Comparison of ENCODE assay signal across 8 cellular contexts in the genomic region with DNA sequence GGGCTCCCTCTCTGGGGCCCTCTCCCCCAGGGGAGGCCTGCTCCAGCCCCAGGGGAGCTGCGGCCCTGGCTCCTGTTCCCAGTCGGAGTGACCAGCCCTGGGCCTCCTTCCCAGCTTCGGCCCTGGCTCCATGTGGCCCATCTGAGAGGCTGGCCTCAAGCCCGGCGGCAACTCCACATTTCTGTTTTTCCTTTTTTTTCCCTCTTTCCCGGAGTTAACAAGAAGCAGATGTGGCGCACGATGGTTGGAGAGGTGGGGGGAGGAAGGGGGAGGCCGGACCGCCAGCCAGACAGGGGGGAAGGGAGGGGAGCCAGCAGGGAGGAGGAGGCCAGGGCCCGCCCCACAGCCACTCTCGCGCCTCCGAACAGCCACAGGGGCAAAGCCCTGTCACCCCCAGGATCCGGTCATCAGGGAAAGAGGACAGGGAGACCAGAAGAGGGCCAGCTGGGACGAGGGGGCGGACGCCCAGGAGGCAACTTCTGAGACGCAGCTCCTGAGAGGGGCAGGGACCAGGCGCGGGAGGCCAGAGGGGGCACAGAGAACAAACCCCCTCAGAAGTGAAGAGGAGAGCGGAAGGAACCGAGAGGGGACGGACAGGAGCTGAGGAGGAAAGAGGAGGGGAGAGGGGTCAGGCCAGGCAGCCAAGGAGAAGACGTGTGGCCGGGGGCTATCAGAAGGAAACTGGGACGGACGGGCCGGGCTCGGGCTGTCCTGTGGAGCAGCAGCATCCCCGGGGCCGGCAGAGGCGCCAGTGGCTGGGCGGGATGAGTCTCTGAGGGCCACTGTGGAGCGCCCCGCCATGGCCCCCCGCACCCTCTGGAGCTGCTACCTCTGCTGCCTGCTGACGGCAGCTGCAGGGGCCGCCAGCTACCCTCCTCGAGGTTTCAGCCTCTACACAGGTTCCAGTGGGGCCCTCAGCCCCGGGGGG. TPM values are rescaled to one million over a fixed set of nuclear protein-coding genes. Genes with fewer than 3 reads are reported as not detected.
DNase-seq lines count a peak whose midpoint lies in the region; ATAC-seq and TF ChIP-seq lines count a peak whose summit lies in the region.

A gene (plus strand): TSS at position 349 of the 928 bp plus-strand sequence. CDS start 451 bp downstream, at position 800.

- ATAC-seq in GM18873 (IDR thresholded peaks at IDR 0.05; ENCODE audit: low FRiP score, unreplicated experiment), result no peak

- H3K4me3 ChIP-seq in adrenal gland, result peak within 1 kb of the TSS in 1 of 4 donors; percentile 51
- peak within 1 kb of the TSS; percentile 68 for H3K4me3 ChIP-seq in left ventricle myocardium inferior

- peak within 1 kb of the TSS in 4 of 5 donors; percentile 32 to 81 (median 71) for H3K27ac ChIP-seq in adrenal gland
- H3K27ac ChIP-seq in left ventricle myocardium inferior (replicated peaks), result peak within 1 kb of the TSS; percentile 93

- CTCF ChIA-PET in HEK293T (lab: Yijun Ruan, JAX), result no interaction called here

- H3K27me3 ChIP-seq in adrenal gland, result no peaks in the 10 kb centered on the region
- no peaks in the 10 kb centered on the region for H3K27me3 ChIP-seq in left ventricle myocardium inferior (ENCODE audit: low read depth)

- 35 to 46% (median 45%) methylated on average over 27 to 41 of the region's 41 CpGs for WGBS in adrenal gland, 4 donors

- H3K4me1 ChIP-seq in adrenal gland (replicated peaks in 1 of 2), result peaks cover 8 to 37% of the 10 kb centered on the region in 2 donors
- H3K4me1 ChIP-seq in left ventricle myocardium inferior, result peaks cover 64% of the 10 kb centered on the region

- no peaks in the 10 kb centered on the region for H3K9me3 ChIP-seq in adrenal gland (replicated peaks in 1 of 3)
- no peaks in the 10 kb centered on the region for H3K9me3 ChIP-seq in left ventricle myocardium inferior (replicated peaks)

- DNase-seq in EL, result peak; percentile 96
- DNase-seq in adrenal gland, result peak in 6 of 7 donors; percentile 53 to 86 (median 71)
- DNase-seq in left ventricle myocardium inferior, result peak; percentile 88
- DNase-seq in retina, result peak; percentile 48
- DNase-seq in HEK293T (ENCODE audit: extremely low spot score), result no peak
- no peak for DNase-seq in NCI-H510A treated with DMSO at 0.1 percent for 48 hours (lab: John Stamatoyannopoulos, UW)
- DNase-seq in GM19238 (ENCODE audit: insufficient read length, low spot score), result no peak

- TF ChIP-seq CTCF in adrenal gland (IDR thresholded peaks at IDR 0.05) (no peak), left ventricle myocardium inferior (IDR thresholded peaks at IDR 0.05; ENCODE audit: borderline replicate concordance) (no peak)

- POLR2A ChIA-PET in HEK293T (lab: Yijun Ruan, JAX), result interaction anchor here (1.1 to 7.4 kb wide), 2 partner anchors 6 to 28 kb away, joined by 4 to 76 read pairs; a partner anchor contains a TSS

- H3K36me3 ChIP-seq in adrenal gland (replicated peaks in 1 of 2), result peaks cover 0 to 6% of the 10 kb centered on the region in 2 donors
- H3K36me3 ChIP-seq in left ventricle myocardium inferior, result no peaks in the 10 kb centered on the region

- intact Hi-C loops in adrenal gland (cut with DNase I), result no loop called here
- intact Hi-C loops in left ventricle myocardium inferior (cut with micrococcal nuclease), result no loop called here

- TF ChIP-seq POLR2A in adrenal gland (IDR thresholded peaks at IDR 0.05), result no peak

TF ChIP-seq in HEK293T, 16 proteins besides CTCF, POLR2A, EP300 and RAD21:
- TF ChIP-seq FOXK2 (IDR thresholded peaks at IDR 0.05) (no peak), NFRKB (IDR thresholded peaks at IDR 0.05) (no peak), BHLHE40 (IDR thresholded peaks at IDR 0.05; ENCODE audit: borderline replicate concordance) (no peak), LEF1 (IDR thresholded peaks at IDR 0.05; ENCODE audit: borderline replicate concordance) (no peak), ELF4 (IDR thresholded peaks at IDR 0.05) (no peak), HDGF (IDR thresholded peaks at IDR 0.05; ENCODE audit: borderline replicate concordance) (no peak), L3MBTL2 (conservative IDR thresholded peaks at IDR 0.05) (no peak), FOXM1 (IDR thresholded peaks at IDR 0.05; ENCODE audit: borderline replicate concordance) (no peak), FOXA1 (IDR thresholded peaks at IDR 0.05) (no peak), ZNF384 (IDR thresholded peaks at IDR 0.05) (no peak), SP1 (IDR thresholded peaks at IDR 0.05) (no peak), TARDBP (IDR thresholded peaks at IDR 0.05) (no peak), ARNT (IDR thresholded peaks at IDR 0.05) (no peak), CTBP1 (IDR thresholded peaks at IDR 0.05; ENCODE audit: borderline replicate concordance) (no peak), SUZ12 (IDR thresholded peaks at IDR 0.05) (no peak)
- TF ChIP-seq, protein P1, sequence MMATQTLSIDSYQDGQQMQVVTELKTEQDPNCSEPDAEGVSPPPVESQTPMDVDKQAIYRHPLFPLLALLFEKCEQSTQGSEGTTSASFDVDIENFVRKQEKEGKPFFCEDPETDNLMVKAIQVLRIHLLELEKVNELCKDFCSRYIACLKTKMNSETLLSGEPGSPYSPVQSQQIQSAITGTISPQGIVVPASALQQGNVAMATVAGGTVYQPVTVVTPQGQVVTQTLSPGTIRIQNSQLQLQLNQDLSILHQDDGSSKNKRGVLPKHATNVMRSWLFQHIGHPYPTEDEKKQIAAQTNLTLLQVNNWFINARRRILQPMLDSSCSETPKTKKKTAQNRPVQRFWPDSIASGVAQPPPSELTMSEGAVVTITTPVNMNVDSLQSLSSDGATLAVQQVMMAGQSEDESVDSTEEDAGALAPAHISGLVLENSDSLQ (IDR thresholded peaks at IDR 0.05), result no peak

RNA-seq across cellular contexts. Expression of the gene that starts here (rescaled TPM):
- total RNA-seq in adrenal gland (100 to 1,000 TPM in 5 of 8 donors, 10 to 100 TPM in 3; 51.6 to 243 (median 127) TPM), left ventricle myocardium inferior (18.4 TPM)
- 100 to 1,000 TPM in 1 of 3 donors, 10 to 100 TPM in 1, 1 to 10 TPM in 1; 4.2 to 168 (median 84.4) TPM for polyA plus RNA-seq in adrenal gland

Comparison
In these comparisons a context has a peak if more than half of its experiments do, and no peak if none do; other contexts are left out.
1. DNase-seq: peak in EL (single experiment), adrenal gland (6 of 7), left ventricle myocardium inferior (single experiment) and retina (single experiment); none in HEK293T (single experiment), NCI-H510A treated with DMSO at 0.1 percent for 48 hours (single experiment) and GM19238 (single experiment).